17 cellular contexts compared by ENCODE assay signal in genomic region chr6:169454872-169455204, GRCh38.
"Had no signal": no experiment of that assay in that cellular context is flagged by ENCODE, and none has a peak within 500 bp of the region (broad histone marks: within the 10 kb centered on the region; RNA-seq: fewer than 3 reads in every experiment).

No MANE protein-coding gene starts in this region.

- DNase-seq: activated CD4-positive, alpha-beta T cell treated with anti-CD3 and anti-CD28 coated beads, Interleukin-2, amount 10 ng/mL, durations not matched to agents 24 days and 14 days; activated CD8-positive, alpha-beta T cell treated with anti-CD3 and anti-CD28 coated beads for 36 hours; activated naive CD4-positive, alpha-beta T cell treated with anti-CD3 and anti-CD28 coated beads for 36 hours; activated T-cell treated with anti-CD3 and anti-CD28 coated beads, Interleukin-2, amount 50 U/mL, for 24 hours; cerebellar nuclear complex; cortex of kidney; head of caudate nucleus; kidney; ovary; right cardiac atrium; stimulated activated CD4-positive, alpha-beta T cell treated with anti-CD3 and anti-CD28 coated beads, Interleukin-4, amount 100 ng/mL, for 4 hours; T-cell had no signal

- ATAC-seq: activated CD8-positive, alpha-beta T cell treated with anti-CD3 and anti-CD28 coated beads for 36 hours; body of pancreas; left lobe of liver; right cardiac atrium; stimulated activated memory B cell treated with anti-CD40 and anti-IgM and Interleukin-4, amounts not matched to agents 10 μg/mL and 1 μg/mL and 100 μg/mL, for 72 hours; T-cell had no signal

- H3K9me3 ChIP-seq: body of pancreas, gastrocnemius medialis, ovary had no signal

- H3K27ac ChIP-seq: body of pancreas, ovary, psoas muscle had no signal

- FAIRE-seq: kidney had no signal

- H3K4me1 ChIP-seq: body of pancreas, gastrocnemius medialis, psoas muscle had no signal

- H3K36me3 ChIP-seq: gastrocnemius medialis, ovary had no signal

- H3K27me3 ChIP-seq: body of pancreas, gastrocnemius medialis, ovary had no signal

- H3K4me3 ChIP-seq: body of pancreas, gastrocnemius medialis, ovary, psoas muscle had no signal
